ENCODE assay signal across 17 cellular contexts in the genomic region with DNA sequence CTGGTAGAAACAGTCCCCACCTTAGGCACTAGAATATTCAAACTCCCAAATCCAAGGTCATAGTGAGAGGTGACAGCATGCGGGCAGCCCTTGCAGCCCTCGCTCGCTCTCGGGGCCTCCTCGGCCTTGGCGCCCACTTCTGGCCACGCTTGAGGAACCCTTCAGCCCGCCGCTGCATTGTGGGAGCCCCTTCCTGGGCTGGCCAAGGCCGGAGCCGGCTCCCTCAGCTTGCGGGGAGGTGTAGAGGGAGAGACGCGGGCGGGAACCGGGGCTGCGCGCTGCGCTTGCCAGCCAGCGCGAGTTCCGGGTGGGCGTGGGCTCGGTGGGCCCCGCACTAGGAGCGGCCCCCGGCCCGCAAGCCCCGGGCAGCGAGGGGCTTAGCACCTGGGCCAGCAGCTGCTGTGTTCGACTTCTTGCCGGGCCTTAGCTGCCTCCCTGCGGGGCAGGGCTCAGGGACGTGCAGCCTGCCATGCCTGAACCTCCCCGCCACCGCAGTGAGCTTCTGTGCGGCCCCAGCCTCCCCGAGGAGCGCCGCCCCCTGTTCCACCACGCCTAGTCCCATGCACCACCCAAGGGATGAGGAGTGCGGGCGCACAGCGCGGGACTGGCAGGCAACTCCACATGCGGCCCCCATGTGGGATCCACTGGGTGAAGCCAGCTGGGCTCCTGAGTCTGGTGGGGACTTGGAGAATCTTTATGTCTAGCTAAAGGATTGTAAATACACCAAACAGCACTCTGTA. TPM values are rescaled to one million over a fixed set of nuclear protein-coding genes. Genes with fewer than 3 reads are reported as not detected.
DNase-seq lines count a peak whose midpoint lies in the region; ATAC-seq and TF ChIP-seq lines count a peak whose summit lies in the region.
"Had no signal": no experiment of that assay in that cellular context is flagged by ENCODE, and none has a peak within 500 bp of the region (broad histone marks: within the 10 kb centered on the region; RNA-seq: fewer than 3 reads in every experiment).

No MANE protein-coding gene starts in this region.

- H2BK15ac ChIP-seq in neuronal stem cell (ENCODE audit: low read length) = no peak overlapping the region

- H3K27me3 ChIP-seq in GM23338 (ENCODE audit: insufficient read depth) (no peaks in the 10 kb centered on the region), neuronal stem cell (ENCODE audit: control insufficient read depth in 3 of 3, insufficient read depth in 3 of 3, low read depth in 1 of 3, low read length in 3 of 3) (no peaks in the 10 kb centered on the region), testis (no peaks in the 10 kb centered on the region)
- H3K27me3 ChIP-seq: BLaER1 treated with 17β-estradiol and CSF1 and Interleukin-3, amounts not matched to agents 10 nM and 100 nM had no signal

- no peak overlapping the region for H2AK5ac ChIP-seq in neuronal stem cell (ENCODE audit: low read depth, low read length)

- H3K27ac Mint-ChIP-seq in GM23338 (no peak overlapping the region), WTC11 (no peak overlapping the region)
- H3K27ac Mint-ChIP-seq: B cell; CD8-positive, alpha-beta T cell had no signal

- H2BK5ac ChIP-seq in neuronal stem cell (ENCODE audit: low read length) = no peak overlapping the region

- H4K91ac ChIP-seq in neuronal stem cell (ENCODE audit: low read depth, low read length, poor library complexity) = no peak overlapping the region

- H4K20me1 ChIP-seq in GM23338 (replicated peaks; ENCODE audit: insufficient read depth) = no peaks in the 10 kb centered on the region
- H4K20me1 ChIP-seq: BLaER1 treated with 17β-estradiol and CSF1 and Interleukin-3, amounts not matched to agents 10 nM and 100 nM had no signal

- no peak overlapping the region for H2BK12ac ChIP-seq in neuronal stem cell (ENCODE audit: low read length)

- no peaks in the 10 kb centered on the region; the same call in 2 of the 3 replicates for H3K36me3 Mint-ChIP-seq in GM23338 (ENCODE audit: low read depth)
- H3K36me3 Mint-ChIP-seq in WTC11 = 0 out of 2 replicates have a peak, but pooled peaks cover 4% of the 10 kb centered on the region
- H3K36me3 Mint-ChIP-seq: CD8-positive, alpha-beta T cell; IgD-negative memory B cell had no signal

- H3K27me3 Mint-ChIP-seq in GM23338 (ENCODE audit: insufficient read depth, low read depth, poor library complexity) = peaks cover 12% of the 10 kb centered on the region
- H3K27me3 Mint-ChIP-seq in WTC11 (ENCODE audit: low read depth) = no peaks in the 10 kb centered on the region; the same call in 1 of the 2 replicates
- H3K27me3 Mint-ChIP-seq: B cell, IgD-negative memory B cell had no signal

- peak; percentile 14 for DNase-seq in GM23338 (ENCODE audit: low spot score)
- no peak for DNase-seq in WTC11 (ENCODE audit: low spot score)
- DNase-seq in neuronal stem cell (ENCODE audit: low spot score) = no peak
- no peak for DNase-seq in testis
- no peak for DNase-seq in HUDEP-2 (lab: John Stamatoyannopoulos, UW; ENCODE audit: unreplicated experiment in 76 of 76)
- no peak for DNase-seq in GOT3 (lab: John Stamatoyannopoulos, UW)
- DNase-seq: Calu3; CD8-positive, alpha-beta T cell; DMS 273 treated with DMSO at 0.1 percent for 48 hours; DMS53; EL; GM23248; H7 had no signal

- intact Hi-C loops in testis (cut with DNase I; ENCODE audit: low total_unique reads) = no loop called here

- no peak overlapping the region for H3K4ac ChIP-seq in neuronal stem cell (ENCODE audit: low read length)

- no peaks in the 10 kb centered on the region for H3K36me3 ChIP-seq in GM23338 (ENCODE audit: insufficient read depth)
- H3K36me3 ChIP-seq in neuronal stem cell (replicated peaks in 1 of 2; ENCODE audit: control insufficient read depth in 2 of 2, insufficient read depth in 2 of 2, low read length in 2 of 2) = no peaks in the 10 kb centered on the region
- H3K36me3 ChIP-seq in testis (ENCODE audit: low read depth, missing control alignments) = no peaks in the 10 kb centered on the region
- H3K36me3 ChIP-seq: BLaER1 treated with 17β-estradiol and CSF1 and Interleukin-3, amounts not matched to agents 10 nM and 100 nM had no signal

- H3K18ac ChIP-seq in neuronal stem cell (ENCODE audit: low read length) = peak overlapping the region; percentile 28

- H3K9me2 ChIP-seq in GM23338 (ENCODE audit: insufficient read depth) = no peaks in the 10 kb centered on the region

- no peak overlapping the region for H3K4me2 ChIP-seq in GM23338
- no peak overlapping the region for H3K4me2 ChIP-seq in neuronal stem cell (ENCODE audit: insufficient read depth, low read length, poor library complexity, severe bottlenecking)
- H3K4me2 ChIP-seq: BLaER1 treated with 17β-estradiol and CSF1 and Interleukin-3, amounts not matched to agents 10 nM and 100 nM had no signal

- TF ChIP-seq POLR2A in testis (IDR thresholded peaks at IDR 0.05) = no peak

- no peaks in the 10 kb centered on the region for H3K79me1 ChIP-seq in neuronal stem cell (ENCODE audit: low read depth, low read length)

- no peak overlapping the region for H3K4me3 Mint-ChIP-seq in GM23338
- H3K4me3 Mint-ChIP-seq in WTC11 = no peak overlapping the region
- H3K4me3 Mint-ChIP-seq: B cell; CD8-positive, alpha-beta T cell; IgD-negative memory B cell had no signal

- H3K9me3 ChIP-seq in neuronal stem cell (replicated peaks in 1 of 2; ENCODE audit: control insufficient read depth in 2 of 2, insufficient read depth in 1 of 2, low read depth in 1 of 2, low read length in 2 of 2) (no peaks in the 10 kb centered on the region), testis (no peaks in the 10 kb centered on the region)

- H3K23ac ChIP-seq in neuronal stem cell (ENCODE audit: low read depth, low read length, poor library complexity) = no peak overlapping the region

- H2AFZ ChIP-seq in GM23338 (0 out of 2 replicates have a peak overlapping the region, but pooled peaks have one; percentile 18), neuronal stem cell (ENCODE audit: low read length) (no peak overlapping the region)
- H2AFZ ChIP-seq: GM23248 had no signal

- peak overlapping the region; percentile 82 for H3K14ac ChIP-seq in neuronal stem cell (ENCODE audit: low read length)

- no peak overlapping the region for H3K4me3 ChIP-seq in GM23338
- no peak overlapping the region for H3K4me3 ChIP-seq in neuronal stem cell (ENCODE audit: low read length in 2 of 2)
- H3K4me3 ChIP-seq in testis = peak overlapping the region; percentile 40 to 51
- H3K4me3 ChIP-seq: BLaER1 treated with 17β-estradiol and CSF1 and Interleukin-3, amounts not matched to agents 10 nM and 100 nM; GM23248 had no signal

- no peak overlapping the region for H2BK120ac ChIP-seq in neuronal stem cell (ENCODE audit: low read depth, low read length)

- peaks cover 4% of the 10 kb centered on the region; the same call in 2 of the 3 replicates for H3K9me3 Mint-ChIP-seq in GM23338
- H3K9me3 Mint-ChIP-seq in WTC11 = peaks cover 9% of the 10 kb centered on the region
- H3K9me3 Mint-ChIP-seq: IgD-negative memory B cell had no signal

- no peaks in the 10 kb centered on the region for H3K79me2 ChIP-seq in GM23338 (replicated peaks; ENCODE audit: insufficient read depth)

- no peak overlapping the region for H3K9ac ChIP-seq in neuronal stem cell (ENCODE audit: low read depth, low read length, poor library complexity)
- H3K9ac ChIP-seq: BLaER1 treated with 17β-estradiol and CSF1 and Interleukin-3, amounts not matched to agents 10 nM and 100 nM; GM23248 had no signal

- H3K4me1 Mint-ChIP-seq in GM23338 (peaks cover 3% of the 10 kb centered on the region; the same call in 1 of the 3 replicates), WTC11 (peaks cover 3% of the 10 kb centered on the region)

- H3K27ac ChIP-seq in GM23338 (ENCODE audit: low read depth) (no peak overlapping the region), neuronal stem cell (replicated peaks; ENCODE audit: low read length) (no peak overlapping the region), testis (peak overlapping the region in 1 of 2 donors; percentile 45)
- H3K27ac ChIP-seq: BLaER1 treated with 17β-estradiol and CSF1 and Interleukin-3, amounts not matched to agents 10 nM and 100 nM; GM23248 had no signal

- CTCF ChIA-PET in WTC11 (lab: Charles Lee) = no interaction called here

- POLR2A ChIA-PET in WTC11 (lab: Charles Lee) = no interaction called here

- H4K8ac ChIP-seq in neuronal stem cell (ENCODE audit: low read depth, low read length) = no peak overlapping the region

- no peak for ATAC-seq in GM23338
- no peak for ATAC-seq in WTC11
- ATAC-seq: CD8-positive, alpha-beta T cell; HepG2 had no signal

- H3F3A ChIP-seq in GM23338 (replicated peaks; ENCODE audit: low read depth) = no peaks in the 10 kb centered on the region

- TF ChIP-seq CTCF in GM23338 (conservative IDR thresholded peaks at IDR 0.05; ENCODE audit: low read depth in 2 of 2) = peak in 1 of 2 experiments; percentile 36; a peak in 2 of 4 replicates
- TF ChIP-seq CTCF in WTC11 (IDR thresholded peaks at IDR 0.05) = no peak
- TF ChIP-seq CTCF in testis (IDR thresholded peaks at IDR 0.05) = no peak

- peaks cover 5% of the 10 kb centered on the region for H3K4me1 ChIP-seq in GM23338 (ENCODE audit: insufficient read depth)
- peaks cover 0 to 1% of the 10 kb centered on the region in 2 donors for H3K4me1 ChIP-seq in neuronal stem cell (ENCODE audit: control insufficient read depth in 2 of 2, insufficient read depth in 1 of 2, low read depth in 1 of 2, low read length in 2 of 2)
- H3K4me1 ChIP-seq in testis = no peaks in the 10 kb centered on the region

- no CpG with 5 or more reads among the region's 46 CpGs for WGBS in neuronal stem cell (ENCODE audit: extremely low coverage in 2 of 2, insufficient read length in 2 of 2, insufficient replicate concordance in 1 of 2), 2 donors
- 58 to 60% methylated on average over 5 to 29 of the region's 46 CpGs for WGBS in testis, 2 donors

RNA-seq across cellular contexts. Expression of a gene that starts 45.0 kb away (rescaled TPM):
- 442 and 468 TPM in 2 replicates for total RNA-seq in GM23338 (2014; rRNA removed; shearing (Covaris generic))
- polyA plus RNA-seq in GM23338 (2016; fragmentation: Nextera tagmentation; extraction: Ambion mirVana) (364 and 375 TPM in 2 replicates), testis (ENCODE audit: insufficient read depth, low read depth, low replicate concordance) (481 TPM)
- total RNA-seq in WTC11 (2021) (426 to 466 TPM (median 431 TPM) in 3 replicates), testis (100 to 1,000 TPM; 143 to 157 TPM)
- 370 TPM for polyA plus RNA-seq in neuronal stem cell (2013, experiment 1 of 2)
- 366 TPM for polyA plus RNA-seq in neuronal stem cell (2013, experiment 2 of 2)

Comparison
In these comparisons a context has a peak if more than half of its experiments do, and no peak if none do; other contexts are left out.
1. H3K4me3 ChIP-seq: peak in testis (2 of 2); none in GM23338 (single experiment) and neuronal stem cell (0 of 2).